Comparison of ENCODE assay signal across 1 cellular context in the genomic region with DNA sequence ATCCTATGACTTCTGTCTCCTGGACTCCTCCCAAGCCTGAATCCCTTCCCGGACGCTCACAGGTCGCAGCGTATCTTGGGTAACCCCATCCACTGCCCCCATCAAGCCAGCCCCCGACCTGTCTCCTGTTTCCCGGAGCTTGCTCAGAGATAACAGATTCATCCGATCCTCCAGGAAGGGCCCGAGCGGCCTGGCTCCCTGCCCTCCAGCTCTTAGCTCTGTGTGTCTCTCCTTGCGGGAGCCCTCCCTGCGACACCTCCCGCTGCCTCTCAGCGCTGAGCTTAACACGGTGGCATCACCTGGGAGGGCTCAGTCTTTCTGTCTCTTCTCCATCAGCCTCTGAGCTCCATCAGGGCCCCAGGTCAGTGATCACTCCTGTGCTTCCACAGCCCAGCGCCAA.
TF ChIP-seq lines count a peak whose summit lies in the region.

No MANE protein-coding gene starts in this region.

TF ChIP-seq in H1, 55 proteins besides CTCF, POLR2A, EP300 and RAD21:
- TF ChIP-seq SP2 (IDR thresholded peaks at IDR 0.05; ENCODE audit: low read length), result no peak
- no peak for TF ChIP-seq CTBP2 (IDR thresholded peaks at IDR 0.05; ENCODE audit: borderline replicate concordance, insufficient read depth, insufficient read length, low read length)
- no peak for TF ChIP-seq SAP30 (IDR thresholded peaks at IDR 0.05; ENCODE audit: insufficient read depth, insufficient replicate concordance, low read length)
